ENCODE assay signal across 9 cellular contexts in genomic region chr6:166775180-166775922, GRCh38.
A peak's percentile ranks its signal among the peaks of the same experiment; 100 is the strongest.
DNase-seq lines count a peak whose midpoint lies in the region; ATAC-seq and TF ChIP-seq lines count a peak whose summit lies in the region.
"Had no signal": no experiment of that assay in that cellular context is flagged by ENCODE, and none has a peak within 500 bp of the region (broad histone marks: within the 10 kb centered on the region; RNA-seq: fewer than 3 reads in every experiment).

No MANE protein-coding gene starts in this region.

- ATAC-seq in GM18867 (IDR thresholded peaks at IDR 0.05; ENCODE audit: unreplicated experiment) (peak; percentile 58), T-helper 17 cell (peak; percentile 88), gastrocnemius medialis (peak in 1 of 2 donors; percentile 69), HG02588 (IDR thresholded peaks at IDR 0.05; ENCODE audit: unreplicated experiment) (no peak)

- TF ChIP-seq POLR2A in gastrocnemius medialis (IDR thresholded peaks at IDR 0.05) = no peak

- CTCF ChIA-PET in AG04450 (lab: Charles Lee) = interaction anchor here (0.5 to 6.0 kb wide), 38 partner anchors 10 to 1105 kb away, joined by 3 to 90 read pairs (median 5); no protein-coding TSS in a partner anchor

- H3K9me3 ChIP-seq in AG04450 (ENCODE audit: control insufficient read depth, insufficient read depth, low read length) (no peaks in the 10 kb centered on the region), T-helper 17 cell (ENCODE audit: control insufficient read depth, low read length, poor library complexity, severe bottlenecking) (no peaks in the 10 kb centered on the region), ascending aorta (no peaks in the 10 kb centered on the region), gastrocnemius medialis (no peaks in the 10 kb centered on the region)

- H3K27me3 ChIP-seq in AG04450 (ENCODE audit: control insufficient read depth, insufficient read depth, low read length) (peaks cover 8% of the 10 kb centered on the region), ascending aorta (no peaks in the 10 kb centered on the region), gastrocnemius medialis (peaks cover 0 to 7% (median 0%) of the 10 kb centered on the region in 3 donors)

- DNase-seq in AG04450 (ENCODE audit: low read depth, low spot score) = peak; percentile 52
- peak; percentile 86 for DNase-seq in NAMALWA (ENCODE audit: low spot score)
- peak; percentile 37 to 48 (median 39) for DNase-seq in T-helper 17 cell
- DNase-seq in ascending aorta (ENCODE audit: low spot score in 2 of 2) = no peak
- DNase-seq in hepatic stellate cell (ENCODE audit: low spot score) = peak; percentile 78
- DNase-seq in gastrocnemius medialis = peak in 1 of 2 donors; percentile 28

- H3K4me3 ChIP-seq in AG04450 (ENCODE audit: low read depth, low read length) (no peak overlapping the region), ascending aorta (no peak overlapping the region), gastrocnemius medialis (no peak overlapping the region)

- H3K27me3 Mint-ChIP-seq in T-helper 17 cell = peaks cover 7% of the 10 kb centered on the region

- H3K27ac ChIP-seq in AG04450 (ENCODE audit: low read depth, low read length) = no peak overlapping the region
- no peak overlapping the region for H3K27ac ChIP-seq in ascending aorta
- H3K27ac ChIP-seq in gastrocnemius medialis = no peak overlapping the region

- H3K36me3 Mint-ChIP-seq in T-helper 17 cell (ENCODE audit: low read depth) = no peaks in the 10 kb centered on the region

- peaks cover 3% of the 10 kb centered on the region for H3K4me1 Mint-ChIP-seq in T-helper 17 cell

- H3K36me3 ChIP-seq in ascending aorta (no peaks in the 10 kb centered on the region), gastrocnemius medialis (no peaks in the 10 kb centered on the region)

- in situ Hi-C loops in gastrocnemius medialis (cut with MboI; ENCODE audit: low sequenced_read_pairs in 4 of 4) = loop anchor here in 3 of 4 donors (25.0 kb wide), 3 partner anchors 212 to 512 kb away; partner anchors contain the start of genes CEP43 (in 3 of the 3) and UNC93A (in 1 of the 3)

- no peaks in the 10 kb centered on the region for H3K4me1 ChIP-seq in ascending aorta
- no peaks in the 10 kb centered on the region for H3K4me1 ChIP-seq in gastrocnemius medialis

- TF ChIP-seq CTCF in AG04450 (IDR thresholded peaks at IDR 0.05; ENCODE audit: low read depth, low read length) (peak; percentile 94), ascending aorta (IDR thresholded peaks at IDR 0.05) (peak; percentile 35 to 88 (median 87)), gastrocnemius medialis (IDR thresholded peaks at IDR 0.05 in 4 of 5, conservative IDR thresholded peaks at IDR 0.05 in 1 of 5) (peak; percentile 60 to 91 (median 73))

- no peak overlapping the region for H3K27ac Mint-ChIP-seq in T-helper 17 cell
- H3K27ac Mint-ChIP-seq: stimulated activated naive CD8-positive, alpha-beta T cell treated with anti-CD3 and anti-CD28 coated beads, Interleukin-15, Interleukin-2, amounts not matched to agents 100 ng/mL and 50 ng/mL, for 24 hours had no signal

- POLR2A ChIA-PET in AG04450 (lab: Yijun Ruan, JAX) = no interaction called here

- H3K4me3 Mint-ChIP-seq in T-helper 17 cell = peak overlapping the region; percentile 36
- H3K4me3 Mint-ChIP-seq: stimulated activated naive CD8-positive, alpha-beta T cell treated with anti-CD3 and anti-CD28 coated beads, Interleukin-15, Interleukin-2, amounts not matched to agents 100 ng/mL and 50 ng/mL, for 24 hours had no signal

- intact Hi-C loops in ascending aorta (cut with DNase I) = loop anchor here (10.0 kb wide), 2 partner anchors 369 to 509 kb away; no protein-coding TSS in a partner anchor
- intact Hi-C loops in gastrocnemius medialis (cut with DNase I; ENCODE audit: low total_unique reads) = loop anchor here (2.0 to 10.0 kb wide), 2 partner anchors 213 to 369 kb away; no protein-coding TSS in a partner anchor

Comparison
In these comparisons a context has a peak if more than half of its experiments do, and no peak if none do; other contexts are left out.
1. DNase-seq: peak in AG04450 (single experiment), NAMALWA (single experiment), T-helper 17 cell (3 of 3) and hepatic stellate cell (single experiment); none in ascending aorta (0 of 2).
2. Peak in every context shown above with its lines, with median percentiles within 50 percentile points of each other: CTCF ChIP-seq.